ENCODE assay signal across 34 cellular contexts in the genomic region with DNA sequence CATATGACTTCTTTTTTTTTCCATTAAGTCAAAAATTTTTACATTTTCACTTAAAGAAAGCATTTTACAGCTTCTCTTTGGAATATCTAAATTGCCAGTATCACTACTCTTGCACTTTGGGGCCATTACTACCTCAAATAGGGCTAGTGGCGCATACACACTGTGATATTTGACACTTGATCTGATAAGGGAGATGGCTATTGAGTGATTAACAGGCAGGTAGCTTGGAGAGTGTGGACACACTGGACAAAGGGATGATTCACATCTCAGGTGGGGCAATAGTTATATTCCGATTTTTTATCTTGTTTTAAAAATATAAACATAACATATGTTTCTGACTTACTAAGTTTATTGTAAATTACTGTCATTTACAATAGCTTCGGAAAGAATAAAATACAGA.
"Had no signal": no experiment of that assay in that cellular context is flagged by ENCODE, and none has a peak within 500 bp of the region (broad histone marks: within the 10 kb centered on the region; RNA-seq: fewer than 3 reads in every experiment).

No MANE protein-coding gene starts in this region.

- ATAC-seq: activated CD4-positive, CD25-positive, alpha-beta regulatory T cell treated with anti-CD3 and anti-CD28 coated beads, Interleukin-2, amount 50 U/mL, for 24 hours; activated CD8-positive, alpha-beta T cell treated with anti-CD3 and anti-CD28 coated beads for 36 hours; activated naive CD8-positive, alpha-beta T cell treated with anti-CD3 and anti-CD28 coated beads, Interleukin-2, amount 50 U/mL, for 24 hours; body of pancreas; effector memory CD8-positive, alpha-beta T cell; foreskin keratinocyte; gastrocnemius medialis; heart left ventricle had no signal

- DNase-seq: activated B cell treated with CpG ODN at 0.5 μM for 24 hours; activated CD4-positive, alpha-beta T cell treated with anti-CD3 and anti-CD28 coated beads for 48 hours; activated CD4-positive, alpha-beta T cell treated with anti-CD3 and anti-CD28 coated beads, Interleukin-2, amount 50 U/mL, for 1 hour; activated CD4-positive, alpha-beta T cell treated with anti-CD3 and anti-CD28 coated beads, Interleukin-2, amount 50 U/mL, for 48 hours; activated CD8-positive, alpha-beta memory T cell treated with anti-CD3 and anti-CD28 coated beads for 24 hours; activated CD8-positive, alpha-beta T cell treated with anti-CD3 and anti-CD28 coated beads for 36 hours; activated effector memory CD4-positive, alpha-beta T cell treated with anti-CD3 and anti-CD28 coated beads, Interleukin-2, amount 50 U/mL, for 16 hours; activated naive CD4-positive, alpha-beta T cell treated with anti-CD3 and anti-CD28 coated beads for 36 hours; activated naive CD8-positive, alpha-beta T cell treated with anti-CD3 and anti-CD28 coated beads for 36 hours; activated naive CD8-positive, alpha-beta T cell treated with anti-CD3 and anti-CD28 coated beads, Interleukin-2, amount 50 U/mL, for 24 hours; activated T-cell treated with anti-CD3 and anti-CD28 coated beads, Interleukin-2, amount 50 U/mL, for 1 hour; activated T-cell treated with anti-CD3 and anti-CD28 coated beads, Interleukin-2, amount 50 U/mL, for 48 hours; adrenal gland; amygdala; aorta; body of pancreas; caudate nucleus; cortex of kidney; dermis blood vessel endothelial cell; effector CD4-positive, alpha-beta T cell; effector memory CD8-positive, alpha-beta T cell; erythroblast; foreskin keratinocyte; gastrocnemius medialis; glutamatergic neuron; heart left ventricle; T1000; WERI-Rb-1 had no signal

- H3K9me3 Mint-ChIP-seq: activated naive CD4-positive, alpha-beta T cell treated with anti-CD3 and anti-CD28 coated beads, Interleukin-2, amount 50 U/mL, for 24 hours had no signal

- H3K27me3 ChIP-seq: adrenal gland, body of pancreas, esophagus muscularis mucosa, foreskin keratinocyte, gastrocnemius medialis, heart left ventricle had no signal

- H3K4me3 Mint-ChIP-seq: activated B cell treated with CpG ODN at 0.5 μM for 24 hours; activated CD8-positive, alpha-beta T cell treated with anti-CD3 and anti-CD28 coated beads for 36 hours; activated naive CD4-positive, alpha-beta T cell treated with anti-CD3 and anti-CD28 coated beads for 36 hours; activated naive CD4-positive, alpha-beta T cell treated with anti-CD3 and anti-CD28 coated beads, Interleukin-2, amount 50 U/mL, for 24 hours; activated naive CD8-positive, alpha-beta T cell treated with anti-CD3 and anti-CD28 coated beads for 36 hours; activated naive CD8-positive, alpha-beta T cell treated with anti-CD3 and anti-CD28 coated beads, Interleukin-2, amount 50 U/mL, for 24 hours; activated T-helper 1 cell treated with anti-CD3 and anti-CD28 coated beads, Interleukin-12 subunit alpha, Interleukin-12 subunit beta, Interleukin-2, Interleukin-4 antibody, amounts not matched to agents 30 ng/mL and 10 ng/mL and 1 ng/mL, durations not matched to agents 14 hours and 24 hours and 36 hours; effector memory CD8-positive, alpha-beta T cell; T-helper 2 cell treated with Interferon-gamma antibody and Interleukin-4, amounts not matched to agents 5 μg/mL and 100 μg/mL, for 36 hours had no signal

- H3K36me3 Mint-ChIP-seq: activated naive CD4-positive, alpha-beta T cell treated with anti-CD3 and anti-CD28 coated beads, Interleukin-2, amount 50 U/mL, for 24 hours; activated naive CD8-positive, alpha-beta T cell treated with anti-CD3 and anti-CD28 coated beads for 36 hours had no signal

- H3K27ac ChIP-seq: adrenal gland, body of pancreas, esophagus muscularis mucosa, foreskin keratinocyte, gastrocnemius medialis, heart left ventricle, WERI-Rb-1 had no signal

- H3K4me3 ChIP-seq: adrenal gland, body of pancreas, esophagus muscularis mucosa, gastrocnemius medialis, heart left ventricle had no signal

- H3K27me3 Mint-ChIP-seq: activated B cell treated with CpG ODN at 0.5 μM for 24 hours; activated CD8-positive, alpha-beta T cell treated with anti-CD3 and anti-CD28 coated beads for 36 hours; activated naive CD4-positive, alpha-beta T cell treated with anti-CD3 and anti-CD28 coated beads, Interleukin-2, amount 50 U/mL, for 24 hours; activated naive CD8-positive, alpha-beta T cell treated with anti-CD3 and anti-CD28 coated beads for 36 hours; activated naive CD8-positive, alpha-beta T cell treated with anti-CD3 and anti-CD28 coated beads, Interleukin-2, amount 50 U/mL, for 24 hours; effector memory CD8-positive, alpha-beta T cell had no signal

- H3K36me3 ChIP-seq: adrenal gland, esophagus muscularis mucosa, gastrocnemius medialis, heart left ventricle, WERI-Rb-1 had no signal

- H3K27ac Mint-ChIP-seq: activated B cell treated with CpG ODN at 0.5 μM for 24 hours; activated CD8-positive, alpha-beta T cell treated with anti-CD3 and anti-CD28 coated beads for 36 hours; activated naive CD4-positive, alpha-beta T cell treated with anti-CD3 and anti-CD28 coated beads for 36 hours; activated naive CD4-positive, alpha-beta T cell treated with anti-CD3 and anti-CD28 coated beads, Interleukin-2, amount 50 U/mL, for 24 hours; activated naive CD8-positive, alpha-beta T cell treated with anti-CD3 and anti-CD28 coated beads for 36 hours; activated naive CD8-positive, alpha-beta T cell treated with anti-CD3 and anti-CD28 coated beads, Interleukin-2, amount 50 U/mL, for 24 hours; activated T-helper 1 cell treated with anti-CD3 and anti-CD28 coated beads, Interleukin-12 subunit alpha, Interleukin-12 subunit beta, Interleukin-2, Interleukin-4 antibody, amounts not matched to agents 30 ng/mL and 10 ng/mL and 1 ng/mL, durations not matched to agents 14 hours and 24 hours and 36 hours; activated T-helper 2 cell treated with anti-CD3 and anti-CD28 coated beads, Interferon-gamma antibody, Interleukin-2, Interleukin-4, amounts not matched to agents 10 μg/mL and 5 μg/mL and 100 μg/mL, durations not matched to agents 14 hours and 24 hours and 36 hours; effector memory CD8-positive, alpha-beta T cell; T-helper 2 cell treated with Interferon-gamma antibody and Interleukin-4, amounts not matched to agents 5 μg/mL and 100 μg/mL, for 36 hours had no signal

- H3K4me1 Mint-ChIP-seq: activated B cell treated with CpG ODN at 0.5 μM for 24 hours; activated naive CD4-positive, alpha-beta T cell treated with anti-CD3 and anti-CD28 coated beads, Interleukin-2, amount 50 U/mL, for 24 hours; activated naive CD8-positive, alpha-beta T cell treated with anti-CD3 and anti-CD28 coated beads for 36 hours; activated naive CD8-positive, alpha-beta T cell treated with anti-CD3 and anti-CD28 coated beads, Interleukin-2, amount 50 U/mL, for 24 hours had no signal

- H3K4me1 ChIP-seq: adrenal gland, body of pancreas, esophagus muscularis mucosa, foreskin keratinocyte, gastrocnemius medialis, heart left ventricle had no signal

- H3K9me3 ChIP-seq: adrenal gland, body of pancreas, esophagus muscularis mucosa, gastrocnemius medialis had no signal
